Comparison of ENCODE assay signal across 10 cellular contexts in genomic region chr2:217289153-217289908, GRCh38.
A peak's percentile ranks its signal among the peaks of the same experiment; 100 is the strongest.
DNase-seq lines count a peak whose midpoint lies in the region; ATAC-seq and TF ChIP-seq lines count a peak whose summit lies in the region.
"Had no signal": no experiment of that assay in that cellular context is flagged by ENCODE, and none has a peak within 500 bp of the region (broad histone marks: within the 10 kb centered on the region; RNA-seq: fewer than 3 reads in every experiment).

No MANE protein-coding gene starts in this region.

- ATAC-seq in sciatic nerve (peak; percentile 29), GM19395 (IDR thresholded peaks at IDR 0.05; ENCODE audit: unreplicated experiment) (no peak)

- H3K4me3 ChIP-seq in left ventricle myocardium inferior: no peak overlapping the region

- H3K4me1 ChIP-seq in left ventricle myocardium inferior: peaks cover 31% of the 10 kb centered on the region

- DNase-seq in NCI-H1417 treated with DMSO at 0.1 percent for 48 hours (lab: John Stamatoyannopoulos, UW) (peak; percentile 86), OCI-M1 (lab: John Stamatoyannopoulos, UW) (peak; percentile 12), left ventricle myocardium inferior (no peak), sciatic nerve (ENCODE audit: low spot score) (no peak), cerebellar nuclear complex (lab: John Stamatoyannopoulos, UW) (no peak), DMS79 (lab: John Stamatoyannopoulos, UW) (no peak)
- DNase-seq: amygdala; CD8-positive, alpha-beta memory T cell; NCI-H2029 had no signal

- no peak for TF ChIP-seq CTCF in left ventricle myocardium inferior (IDR thresholded peaks at IDR 0.05; ENCODE audit: borderline replicate concordance)

- no peaks in the 10 kb centered on the region for H3K36me3 ChIP-seq in left ventricle myocardium inferior

- intact Hi-C loops in left ventricle myocardium inferior (cut with micrococcal nuclease): no loop called here
- intact Hi-C loops in sciatic nerve (cut with DNase I): no loop called here

- H3K27ac ChIP-seq in left ventricle myocardium inferior (replicated peaks): peak overlapping the region; percentile 65

- H3K27me3 ChIP-seq in left ventricle myocardium inferior (ENCODE audit: low read depth): no peaks in the 10 kb centered on the region

- no peaks in the 10 kb centered on the region for H3K9me3 ChIP-seq in left ventricle myocardium inferior (replicated peaks)

Comparison
In these comparisons a context has a peak if more than half of its experiments do, and no peak if none do; other contexts are left out.
1. DNase-seq: peak in NCI-H1417 treated with DMSO at 0.1 percent for 48 hours (single experiment) and OCI-M1 (single experiment); none in left ventricle myocardium inferior (single experiment), sciatic nerve (single experiment), cerebellar nuclear complex (0 of 2) and DMS79 (single experiment).